ENCODE assay signal across 1 cellular context in genomic region chr19:31759359-31759758, GRCh38.
TF ChIP-seq lines count a peak whose summit lies in the region.

No MANE protein-coding gene starts in this region.

TF ChIP-seq in H1, 55 proteins besides CTCF, POLR2A, EP300 and RAD21:
- TF ChIP-seq CBX5 (IDR thresholded peaks at IDR 0.05; ENCODE audit: low read depth, low read length) (no peak), RBBP5 (IDR thresholded peaks at IDR 0.05; ENCODE audit: borderline replicate concordance, low read depth, low read length) (no peak), ASH2L (IDR thresholded peaks at IDR 0.05; ENCODE audit: low read length) (no peak), YY1 (IDR thresholded peaks at IDR 0.05; ENCODE audit: low read depth, low read length) (no peak), KDM5A (IDR thresholded peaks at IDR 0.05; ENCODE audit: low read length) (no peak), HDAC6 (IDR thresholded peaks at IDR 0.05; ENCODE audit: low read depth, low read length) (no peak), CHD1 (IDR thresholded peaks at IDR 0.05; ENCODE audit: low read depth, low read length) (no peak), TEAD4 (IDR thresholded peaks at IDR 0.05; ENCODE audit: low read depth, low read length) (no peak), KDM4A (IDR thresholded peaks at IDR 0.05; ENCODE audit: low read depth, low read length, severe bottlenecking) (no peak), RFX5 (IDR thresholded peaks at IDR 0.05; ENCODE audit: borderline replicate concordance, low read depth, low read length) (no peak), CREB1 (IDR thresholded peaks at IDR 0.05) (no peak), MAX (IDR thresholded peaks at IDR 0.05) (no peak), E2F6 (IDR thresholded peaks at IDR 0.05) (no peak), TCF12 (IDR thresholded peaks at IDR 0.05; ENCODE audit: low read depth, low read length) (no peak), SAP30 (IDR thresholded peaks at IDR 0.05; ENCODE audit: insufficient read depth, insufficient replicate concordance, low read length) (no peak), BRCA1 (IDR thresholded peaks at IDR 0.05; ENCODE audit: low read depth, low read length) (no peak), NRF1 (IDR thresholded peaks at IDR 0.05; ENCODE audit: low read depth, low read length) (no peak), ATF2 (IDR thresholded peaks at IDR 0.05; ENCODE audit: low read length) (no peak), TBP (IDR thresholded peaks at IDR 0.05; ENCODE audit: low read depth, low read length) (no peak)
TF ChIP-seq in H1: peak in this region for 0.
